Comparison of ENCODE assay signal across 8 cellular contexts in the genomic region with DNA sequence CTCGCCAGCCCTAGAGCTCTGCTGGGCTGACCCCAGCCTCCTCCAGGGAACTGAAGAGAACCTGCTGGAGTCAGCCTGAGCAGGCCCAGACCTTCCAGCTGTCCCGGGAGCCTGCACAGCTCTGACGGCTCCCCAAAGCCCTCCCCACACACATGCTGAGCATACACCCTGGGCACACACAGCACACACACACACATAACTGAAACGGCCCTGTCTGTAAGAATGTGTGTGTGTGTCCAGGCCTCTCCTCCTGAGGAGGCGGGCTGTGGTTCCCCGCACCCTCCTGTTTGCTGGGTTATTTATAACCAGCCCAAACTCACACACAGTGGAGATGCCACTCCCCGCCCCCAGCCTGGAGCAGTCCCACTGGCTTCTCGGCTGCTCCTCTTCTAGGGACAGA. TPM values are rescaled to one million over a fixed set of nuclear protein-coding genes. Genes with fewer than 3 reads are reported as not detected.
DNase-seq lines count a peak whose midpoint lies in the region; ATAC-seq and TF ChIP-seq lines count a peak whose summit lies in the region.

No MANE protein-coding gene starts in this region.

- in situ Hi-C loops in G401 (cut with HindIII; ENCODE audit: low sequenced_read_pairs): no loop called here

- 69 to 73% methylated on average over 8 of the region's 8 CpGs for WGBS in ectodermal cell, 2 experiments

- no peak for TF ChIP-seq POLR2A in uterus (IDR thresholded peaks at IDR 0.05)

- peak overlapping the region; percentile 40 for H3K27ac ChIP-seq in ectodermal cell (ENCODE audit: insufficient read depth, low read depth, low read length, poor library complexity, severe bottlenecking)
- H3K27ac ChIP-seq in uterus: peak overlapping the region; percentile 86 to 95

- ATAC-seq in HG03342 (IDR thresholded peaks at IDR 0.05; ENCODE audit: unreplicated experiment): no peak

- H3K9me3 ChIP-seq in ectodermal cell (ENCODE audit: control insufficient read depth, low read length) (no peaks in the 10 kb centered on the region), uterus (no peaks in the 10 kb centered on the region)

- peak; percentile 19 for DNase-seq in NCI-H2107 treated with DMSO at 0.1 percent for 48 hours (lab: John Stamatoyannopoulos, UW; ENCODE audit: unreplicated experiment)
- no peak for DNase-seq in NCI-H2107 (lab: John Stamatoyannopoulos, UW)
- DNase-seq in mucosa of gallbladder (ENCODE audit: low spot score): peak; percentile 69
- peak; percentile 77 for DNase-seq in uterus
- no peak for DNase-seq in G401 (ENCODE audit: low spot score)
- no peak for DNase-seq in pons (ENCODE audit: low spot score)

- intact Hi-C loops in uterus (cut with DNase I; ENCODE audit: low total_unique reads): no loop called here

- no peak for TF ChIP-seq CTCF in uterus (IDR thresholded peaks at IDR 0.05)

- peaks cover 31% of the 10 kb centered on the region for H3K4me1 ChIP-seq in ectodermal cell (ENCODE audit: control insufficient read depth, insufficient read depth, low read length)
- peaks cover 4 to 13% of the 10 kb centered on the region in 2 donors for H3K4me1 ChIP-seq in uterus

- no peaks in the 10 kb centered on the region for H3K27me3 ChIP-seq in ectodermal cell (ENCODE audit: control insufficient read depth, insufficient read depth, low read length, poor library complexity, severe bottlenecking)
- H3K27me3 ChIP-seq in uterus: no peaks in the 10 kb centered on the region

- H3K4me3 ChIP-seq in ectodermal cell (ENCODE audit: insufficient read depth, low read depth, low read length) (no peak overlapping the region), uterus (no peak overlapping the region)

- H3K36me3 ChIP-seq in ectodermal cell (ENCODE audit: control insufficient read depth, insufficient read depth, low read length) (no peaks in the 10 kb centered on the region), uterus (no peaks in the 10 kb centered on the region)

RNA-seq across cellular contexts. Expression of a gene that starts 20.2 kb away (rescaled TPM):
- polyA plus RNA-seq in ectodermal cell (2013, experiment 1 of 4): 66.7 TPM
- 76.6 TPM for polyA plus RNA-seq in ectodermal cell (2013, experiment 2 of 4)
- 67.5 TPM for polyA plus RNA-seq in ectodermal cell (2013, experiment 3 of 4)
- 72.5 TPM for polyA plus RNA-seq in ectodermal cell (2013, experiment 4 of 4)
- total RNA-seq in mucosa of gallbladder: 128 TPM
- total RNA-seq in uterus: 10 to 100 TPM; 12.4 to 38.3 (median 30.5) TPM
- total RNA-seq in G401 (2014; rRNA removed; shearing (Covaris generic)): 23.0 and 26.6 TPM in 2 replicates

Comparison
In these comparisons a context has a peak if more than half of its experiments do, and no peak if none do; other contexts are left out.
1. DNase-seq: peak in NCI-H2107 treated with DMSO at 0.1 percent for 48 hours (single experiment), mucosa of gallbladder (single experiment) and uterus (2 of 2); none in NCI-H2107 (single experiment), G401 (single experiment) and pons (single experiment).